27 cellular contexts compared by ENCODE assay signal in the genomic region with DNA sequence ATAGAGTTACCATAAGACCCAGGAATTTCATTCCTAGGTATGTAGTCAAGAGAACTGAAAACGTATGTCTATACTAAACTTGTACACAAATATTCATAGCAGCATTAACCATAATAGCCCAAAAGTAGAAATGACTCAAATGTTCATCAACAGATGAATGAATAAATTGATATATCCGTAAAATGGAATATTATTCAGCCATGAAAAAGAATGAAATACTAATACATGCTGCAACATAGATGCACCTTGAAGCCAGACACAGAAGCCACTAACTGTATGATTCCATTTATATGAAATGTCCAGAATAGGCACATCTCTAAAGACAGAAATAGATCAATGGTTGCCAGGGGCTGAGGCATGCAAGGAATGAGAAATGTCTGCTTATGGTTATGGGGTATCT.
"Had no signal": no experiment of that assay in that cellular context is flagged by ENCODE, and none has a peak within 500 bp of the region (broad histone marks: within the 10 kb centered on the region; RNA-seq: fewer than 3 reads in every experiment).

No MANE protein-coding gene starts in this region.

- H3K27ac ChIP-seq: dorsolateral prefrontal cortex, esophagus muscularis mucosa, foreskin keratinocyte, gastroesophageal sphincter, heart left ventricle, hepatocyte, left lung, neural progenitor cell, parathyroid adenoma, spleen, testis, tibial artery, upper lobe of left lung, uterus had no signal

- FAIRE-seq: colon had no signal

- H3K27ac Mint-ChIP-seq: endodermal cell; naive thymus-derived CD4-positive, alpha-beta T cell; nephron; neural progenitor cell; progenitor cell of endocrine pancreas; stimulated activated memory B cell treated with anti-CD40 and anti-IgM and Interleukin-4, amounts not matched to agents 10 μg/mL and 1 μg/mL and 100 μg/mL, for 72 hours had no signal

- DNase-seq: dorsolateral prefrontal cortex; effector CD4-positive, alpha-beta T cell; endodermal cell; foreskin keratinocyte; heart left ventricle; left cardiac atrium; left lung; mesenchymal stem cell; midbrain; naive thymus-derived CD4-positive, alpha-beta T cell; spleen; stimulated activated CD4-positive, alpha-beta T cell treated with anti-CD3 and anti-CD28 coated beads, Interleukin-4, amount 100 ng/mL, for 4 hours; stimulated activated naive CD8-positive, alpha-beta T cell treated with anti-CD3 and anti-CD28 coated beads, Interleukin-15, Interleukin-2, amounts not matched to agents 100 U/mL and 50 U/mL, for 24 hours; substantia nigra; testis; tibial artery; upper lobe of left lung; uterus had no signal

- H3K27me3 Mint-ChIP-seq: progenitor cell of endocrine pancreas had no signal

- H3K4me1 Mint-ChIP-seq: naive thymus-derived CD4-positive, alpha-beta T cell; nephron; stimulated activated memory B cell treated with anti-CD40 and anti-IgM and Interleukin-4, amounts not matched to agents 10 μg/mL and 1 μg/mL and 100 μg/mL, for 72 hours had no signal

- H3K36me3 Mint-ChIP-seq: neural progenitor cell; stimulated activated memory B cell treated with anti-CD40 and anti-IgM and Interleukin-4, amounts not matched to agents 10 μg/mL and 1 μg/mL and 100 μg/mL, for 72 hours had no signal

- H3K4me3 Mint-ChIP-seq: endodermal cell; naive thymus-derived CD4-positive, alpha-beta T cell; nephron; neural progenitor cell; stimulated activated memory B cell treated with anti-CD40 and anti-IgM and Interleukin-4, amounts not matched to agents 10 μg/mL and 1 μg/mL and 100 μg/mL, for 72 hours had no signal
